9 cellular contexts compared by ENCODE assay signal in genomic region chr11:47642099-47642855, GRCh38. TPM values are rescaled to one million over a fixed set of nuclear protein-coding genes. Genes with fewer than 3 reads are reported as not detected.
DNase-seq lines count a peak whose midpoint lies in the region; ATAC-seq, FAIRE-seq and TF ChIP-seq lines count a peak whose summit lies in the region.
"Had no signal": no experiment of that assay in that cellular context is flagged by ENCODE, and none has a peak within 500 bp of the region (broad histone marks: within the 10 kb centered on the region; RNA-seq: fewer than 3 reads in every experiment).

Gene MTCH2, minus strand, starts transcription at chr11:47642559. Its CDS starts 94 bp downstream, at chr11:47642465.

- no peaks in the 10 kb centered on the region for H3K9me1 ChIP-seq in keratinocyte (ENCODE audit: control insufficient read depth, extremely low read depth, insufficient read depth, low read length)

- H3K9me3 ChIP-seq in keratinocyte (ENCODE audit: control insufficient read depth, low read depth, low read length) = no peaks in the 10 kb centered on the region

- TF ChIP-seq CTCF in AG09319 (IDR thresholded peaks at IDR 0.05; ENCODE audit: low read depth, low read length) (peak; percentile 7; the same call in 1 of the 2 replicates), keratinocyte (optimal IDR thresholded peaks at IDR 0.05 in 1 of 3, IDR thresholded peaks at IDR 0.05 in 1 of 3, conservative IDR thresholded peaks at IDR 0.05 in 1 of 3; ENCODE audit: extremely low read depth in 1 of 3, insufficient read depth in 2 of 3, low read length in 3 of 3) (peak in 2 of 3 experiments; percentile 10 to 28)

- peak within 1 kb of the TSS; percentile 84 to 96 (median 95) for H3K4me3 ChIP-seq in keratinocyte (ENCODE audit: control insufficient read depth in 2 of 3, extremely low read depth in 1 of 3, insufficient read depth in 2 of 3, low read depth in 1 of 3, low read length in 3 of 3)

- peak within 1 kb of the TSS; percentile 96 for H3K9ac ChIP-seq in keratinocyte (ENCODE audit: control insufficient read depth, extremely low read depth, insufficient read depth, low read length)

- peaks cover 11% of the 10 kb centered on the region for H3K4me1 ChIP-seq in keratinocyte (ENCODE audit: control insufficient read depth, extremely low read depth, insufficient read depth, low read length)

- peak within 1 kb of the TSS; percentile 92 for H3K27ac ChIP-seq in keratinocyte (ENCODE audit: control insufficient read depth, insufficient read depth, low read length)

- DNase-seq in AG09319 (ENCODE audit: extremely low read depth, low read depth) (peak; percentile 94), NCI-H446 (lab: John Stamatoyannopoulos, UW) (peak; percentile 93 to 99), cerebellar cortex (ENCODE audit: low spot score) (peak; percentile 97), keratinocyte (ENCODE audit: low read depth, low spot score) (peak; percentile 82)
- DNase-seq in stimulated activated CD4-positive, alpha-beta T cell treated with anti-CD3 and anti-CD28 coated beads, Interleukin-15, amount 100 ng/mL, for 1 hour (ENCODE audit: low read depth in 1 of 2, low spot score in 1 of 2) = peak; percentile 92

- dilution Hi-C loops in keratinocyte (cut with MboI; ENCODE audit: extremely low pct_ligation_motif_present, low sequenced_read_pairs) = no loop called here

- H2AFZ ChIP-seq in keratinocyte (ENCODE audit: control insufficient read depth, low read length) = peak within 1 kb of the TSS; percentile 92

- no peak for FAIRE-seq in keratinocyte (lab: Jason Lieb, UNC)
- FAIRE-seq: TTC549 had no signal

- peak within 1 kb of the TSS; percentile 89 for H3K4me2 ChIP-seq in keratinocyte (ENCODE audit: control insufficient read depth, extremely low read depth, insufficient read depth, low read depth, low read length)

- H4K20me1 ChIP-seq in keratinocyte (ENCODE audit: control insufficient read depth, extremely low read depth, insufficient read depth, low read length) = no peaks in the 10 kb centered on the region

- ATAC-seq in GM19035 (IDR thresholded peaks at IDR 0.05; ENCODE audit: unreplicated experiment) (peak; percentile 90), HG03354 (IDR thresholded peaks at IDR 0.05; ENCODE audit: poor library complexity, severe bottlenecking, unreplicated experiment) (peak; percentile 90)
- peak; percentile 92 to 93 for ATAC-seq in activated CD4-positive, CD25-positive, alpha-beta regulatory T cell treated with anti-CD3 and anti-CD28 coated beads, Interleukin-2, amount 50 U/mL, for 24 hours

- peaks cover 7% of the 10 kb centered on the region in 2 experiments for H3K36me3 ChIP-seq in keratinocyte (ENCODE audit: control insufficient read depth in 2 of 2, extremely low read depth in 1 of 2, insufficient read depth in 2 of 2, low read length in 2 of 2)

- H3K79me2 ChIP-seq in keratinocyte (ENCODE audit: control insufficient read depth, insufficient read depth, low read length) = peaks cover 32% of the 10 kb centered on the region

- no peaks in the 10 kb centered on the region for H3K27me3 ChIP-seq in keratinocyte (ENCODE audit: control insufficient read depth, extremely low read depth, insufficient read depth, low read length)

RNA-seq across cellular contexts. Expression of gene MTCH2, which starts in this region (rescaled TPM):
- 153 to 232 TPM (median 185 TPM) in 3 replicates for polyA plus RNA-seq in keratinocyte
- polyA plus RNA-seq in keratinocyte (2011; ENCODE audit: low read depth) = 34.7 TPM
- 182 and 257 TPM in 2 replicates for polyA plus RNA-seq in keratinocyte (2011; cell fraction: cytosol; rRNA removed)
- polyA plus RNA-seq in keratinocyte (2011; cell fraction: nucleus; rRNA removed) = 119 and 136 TPM in 2 replicates
- polyA plus RNA-seq in keratinocyte (2012; ENCODE audit: low replicate concordance) = 103 and 179 TPM in 2 replicates
- 125 to 181 TPM (median 129 TPM) in 3 replicates for polyA minus RNA-seq in keratinocyte
- 98.4 TPM for polyA minus RNA-seq in keratinocyte (2011; cell fraction: cytosol; rRNA and poly(A)+ RNA removed)
- 25.9 and 48.2 TPM in 2 replicates for polyA minus RNA-seq in keratinocyte (2011; cell fraction: nucleus; rRNA and poly(A)+ RNA removed)

Comparison
In these comparisons a context has a peak if more than half of its experiments do, and no peak if none do; other contexts are left out.
1. Peak in every context shown above with its lines: DNase-seq, ATAC-seq, H3K4me3 ChIP-seq and H3K27ac ChIP-seq.